Comparison of ENCODE assay signal across 9 cellular contexts in genomic region chr15:64701482-64701881, GRCh38.
DNase-seq lines count a peak whose midpoint lies in the region; ATAC-seq and TF ChIP-seq lines count a peak whose summit lies in the region.
"Had no signal": no experiment of that assay in that cellular context is flagged by ENCODE, and none has a peak within 500 bp of the region (broad histone marks: within the 10 kb centered on the region; RNA-seq: fewer than 3 reads in every experiment).

No MANE protein-coding gene starts in this region.

- WGBS in H9 (ENCODE audit: extremely low coverage, insufficient read length, low lambda C conversion rate): no CpG with 5 or more reads among the region's 2 CpGs
- 22% methylated on average over 2 of the region's 2 CpGs for WGBS in hepatocyte (ENCODE audit: low lambda C conversion rate, missing lambda C conversion rate)

- H3K27me3 Mint-ChIP-seq in H9 (ENCODE audit: low read depth): peaks cover 2% of the 10 kb centered on the region; the same call in 1 of the 2 replicates
- no peaks in the 10 kb centered on the region for H3K27me3 Mint-ChIP-seq in WTC11 (ENCODE audit: low read depth)

- no peak overlapping the region for H3K4ac ChIP-seq in H9 (ENCODE audit: low read depth, low read length)

- H3K9me2 ChIP-seq in hepatocyte (replicated peaks; ENCODE audit: insufficient read depth): no peaks in the 10 kb centered on the region

- peak overlapping the region; percentile 55 to 100 (median 98) for H3K27ac Mint-ChIP-seq in H9
- H3K27ac Mint-ChIP-seq in WTC11: peak overlapping the region; percentile 95

- CTCF ChIA-PET in WTC11 (lab: Charles Lee): interaction anchor here (0.7 to 3.6 kb wide), 11 partner anchors 9 to 314 kb away, joined by 3 to 36 read pairs (median 4); partner anchors contain the start of gene TRIP4

- no peak overlapping the region for H3T11ph ChIP-seq in H9 (ENCODE audit: low read length)

- H3K4me2 ChIP-seq in H9 (ENCODE audit: insufficient read depth, insufficient read length, low read length) (peak overlapping the region; percentile 95), hepatocyte (peak overlapping the region; percentile 95)

- H3K4me1 Mint-ChIP-seq in H9 (peaks cover 58 to 61% of the 10 kb centered on the region in 2 experiments), WTC11 (peaks cover 59% of the 10 kb centered on the region)

- H3K27me3 ChIP-seq in H9 (ENCODE audit: insufficient read depth, low read length) (no peaks in the 10 kb centered on the region), hepatocyte (no peaks in the 10 kb centered on the region)

- H3K56ac ChIP-seq in H9 (ENCODE audit: insufficient read length, low read depth, low read length): no peak overlapping the region

- H3K23me2 ChIP-seq in H9 (ENCODE audit: insufficient read length, low read depth, low read length, poor library complexity, severe bottlenecking): peaks cover 25% of the 10 kb centered on the region

- no peak overlapping the region for H4K91ac ChIP-seq in H9 (ENCODE audit: insufficient read length, low read depth, low read length)

- TF ChIP-seq CTCF in H9 (conservative IDR thresholded peaks at IDR 0.05) (no peak), WTC11 (IDR thresholded peaks at IDR 0.05) (no peak), hepatocyte (IDR thresholded peaks at IDR 0.05; ENCODE audit: poor library complexity) (no peak)

- peaks cover under 1% of the 10 kb centered on the region for H3K79me1 ChIP-seq in H9 (ENCODE audit: insufficient read depth, low read depth, low read length, poor library complexity, severe bottlenecking)

- H3K4me3 Mint-ChIP-seq in H9 (peak overlapping the region; percentile 78 to 93), WTC11 (peak overlapping the region; percentile 82)

- DNase-seq in H9: no peak
- DNase-seq in WTC11 (ENCODE audit: low spot score): no peak
- no peak for DNase-seq in hepatocyte (ENCODE audit: low spot score)
- no peak for DNase-seq in left colon
- DNase-seq in C1 segment of cervical spinal cord (lab: John Stamatoyannopoulos, UW): no peak
- DNase-seq in ureter (ENCODE audit: low spot score): no peak
- DNase-seq: hippocampal formation had no signal

- no peak overlapping the region for H2BK15ac ChIP-seq in H9 (ENCODE audit: low read depth, low read length)

- H4K20me1 ChIP-seq in H9 (ENCODE audit: control insufficient read depth, insufficient read depth, insufficient read length): no peaks in the 10 kb centered on the region
- peaks cover 22% of the 10 kb centered on the region for H4K20me1 ChIP-seq in hepatocyte (ENCODE audit: insufficient read depth, poor library complexity, severe bottlenecking)

- H3K4me1 ChIP-seq in H9 (ENCODE audit: insufficient read depth, low read length): peaks cover 18% of the 10 kb centered on the region; the same call in 1 of the 2 replicates
- H3K4me1 ChIP-seq in hepatocyte (ENCODE audit: insufficient read depth): peaks cover 52% of the 10 kb centered on the region

- no peaks in the 10 kb centered on the region for H3K9me3 ChIP-seq in H9 (ENCODE audit: control insufficient read depth, low read depth, low read length)
- no peaks in the 10 kb centered on the region for H3K9me3 ChIP-seq in hepatocyte (ENCODE audit: low read depth)

- H3K4me3 ChIP-seq in hepatocyte (peak overlapping the region; percentile 80), skin epidermis (peak overlapping the region in 5 of 7 experiments; percentile 61 to 87 (median 81))

- no peak overlapping the region for H3K18ac ChIP-seq in H9 (ENCODE audit: insufficient read length, low read depth, low read length)

- H3K9me3 Mint-ChIP-seq in H9: peaks cover 0 to 2% of the 10 kb centered on the region in 2 experiments; a peak in 2 of 5 replicates
- no peaks in the 10 kb centered on the region for H3K9me3 Mint-ChIP-seq in WTC11

- no peak overlapping the region for H3K14ac ChIP-seq in H9 (ENCODE audit: insufficient read depth, low read length)

- H2BK20ac ChIP-seq in H9 (ENCODE audit: low read depth, low read length, poor library complexity, severe bottlenecking): no peak overlapping the region

- no peak for ATAC-seq in WTC11
- no peak for ATAC-seq in left colon
- no peak for ATAC-seq in GM18505 (IDR thresholded peaks at IDR 0.05; ENCODE audit: unreplicated experiment)

- H3K79me2 ChIP-seq in H9 (ENCODE audit: insufficient read depth, low read length) (peaks cover 29% of the 10 kb centered on the region; the same call in 1 of the 2 replicates), hepatocyte (peaks cover 64% of the 10 kb centered on the region)

- intact Hi-C loops in left colon (cut with DNase I, micrococcal nuclease): no loop called here

- H3K23ac ChIP-seq in H9 (ENCODE audit: insufficient read length, low read depth, low read length): no peak overlapping the region

- H2AK5ac ChIP-seq in H9 (ENCODE audit: insufficient read length, low read length): no peak overlapping the region

- no peak overlapping the region for H2BK120ac ChIP-seq in H9 (ENCODE audit: low read depth, low read length, poor library complexity, severe bottlenecking)

- no peak for TF ChIP-seq POLR2A in GM18505 (IDR thresholded peaks at IDR 0.05; ENCODE audit: borderline replicate concordance, extremely low read depth, insufficient read depth, insufficient read length)

- H4K8ac ChIP-seq in H9 (replicated peaks; ENCODE audit: insufficient read length, low read depth, low read length): no peak overlapping the region

- H2AFZ ChIP-seq in H9 (ENCODE audit: low read length): no peak overlapping the region
- no peak overlapping the region for H2AFZ ChIP-seq in hepatocyte

- H4K5ac ChIP-seq in H9 (ENCODE audit: insufficient read length, low read depth, low read length): no peak overlapping the region

- no peak overlapping the region for H2BK5ac ChIP-seq in H9 (ENCODE audit: insufficient read length, low read length)

- H3K27ac ChIP-seq in H9 (ENCODE audit: insufficient read length, low read depth, low read length) (peak overlapping the region; percentile 97), hepatocyte (peak overlapping the region; percentile 83), skin epidermis (peak overlapping the region in 18 of 21 experiments; percentile 38 to 98 (median 94))

- POLR2A ChIA-PET in WTC11 (lab: Charles Lee): interaction anchor here (0.5 to 3.9 kb wide), 10 partner anchors 11 to 204 kb away, joined by 3 to 33 read pairs (median 6); partner anchors contain the start of gene PIF1

- no peaks in the 10 kb centered on the region for H3K36me3 ChIP-seq in hepatocyte (replicated peaks; ENCODE audit: insufficient read depth, low read depth)

- no peak overlapping the region for H2BK12ac ChIP-seq in H9 (ENCODE audit: insufficient read length, low read depth, low read length)

- H3K9ac ChIP-seq in H9 (ENCODE audit: extremely low read depth, insufficient read length, low read length): peak overlapping the region; percentile 83

- H3K36me3 Mint-ChIP-seq in H9 (ENCODE audit: insufficient read depth in 1 of 3, low read depth in 3 of 3) (peaks cover 15 to 61% (median 29%) of the 10 kb centered on the region in 3 experiments), WTC11 (peaks cover 24% of the 10 kb centered on the region)

TF ChIP-seq in WTC11, 78 proteins besides CTCF, POLR2A, EP300 and RAD21:
- TF ChIP-seq SP1 (CRISPR knock-in tag; conservative IDR thresholded peaks at IDR 0.05) (0 out of 2 replicates have a peak, but pooled peaks have one; percentile 20), MLX (CRISPR knock-in tag; IDR thresholded peaks at IDR 0.05) (no peak), ZNF423 (CRISPR knock-in tag; IDR thresholded peaks at IDR 0.05) (no peak), ELF4 (CRISPR knock-in tag; IDR thresholded peaks at IDR 0.05; ENCODE audit: low read depth) (no peak), ZNF512 (CRISPR knock-in tag; IDR thresholded peaks at IDR 0.05; ENCODE audit: borderline replicate concordance) (no peak), ETV6 (CRISPR knock-in tag; IDR thresholded peaks at IDR 0.05) (no peak)
